Comparison of ENCODE assay signal across 2 cellular contexts in genomic region chr16:58836427-58836826, GRCh38.
TF ChIP-seq lines count a peak whose summit lies in the region.

No MANE protein-coding gene starts in this region.

TF ChIP-seq in GM23338, 12 proteins besides CTCF, POLR2A, EP300 and RAD21 (continued from another document):
- TF ChIP-seq ETS1 (IDR thresholded peaks at IDR 0.05) = no peak
- TF ChIP-seq CREB1 (CRISPR knock-in tag; IDR thresholded peaks at IDR 0.05; ENCODE audit: low read depth) = no peak
- TF ChIP-seq ZNF114 (CRISPR knock-in tag; IDR thresholded peaks at IDR 0.05) = no peak
- no peak for TF ChIP-seq JUNB (IDR thresholded peaks at IDR 0.05; ENCODE audit: unreplicated experiment)
- TF ChIP-seq EZH2 (IDR thresholded peaks at IDR 0.05; ENCODE audit: low read depth, unreplicated experiment) = no peak

TF ChIP-seq in H1, 55 proteins besides CTCF, POLR2A, EP300 and RAD21 (continued from another document):
- TF ChIP-seq ATF2 (IDR thresholded peaks at IDR 0.05; ENCODE audit: low read length) (no peak), YY1 (IDR thresholded peaks at IDR 0.05; ENCODE audit: low read depth, low read length) (no peak), SIN3A (conservative IDR thresholded peaks at IDR 0.05 in 1 of 2, IDR thresholded peaks at IDR 0.05 in 1 of 2; ENCODE audit: low read depth in 1 of 2, low read length in 2 of 2) (no peak)
